Comparison of ENCODE assay signal across 1 cellular context in the genomic region with DNA sequence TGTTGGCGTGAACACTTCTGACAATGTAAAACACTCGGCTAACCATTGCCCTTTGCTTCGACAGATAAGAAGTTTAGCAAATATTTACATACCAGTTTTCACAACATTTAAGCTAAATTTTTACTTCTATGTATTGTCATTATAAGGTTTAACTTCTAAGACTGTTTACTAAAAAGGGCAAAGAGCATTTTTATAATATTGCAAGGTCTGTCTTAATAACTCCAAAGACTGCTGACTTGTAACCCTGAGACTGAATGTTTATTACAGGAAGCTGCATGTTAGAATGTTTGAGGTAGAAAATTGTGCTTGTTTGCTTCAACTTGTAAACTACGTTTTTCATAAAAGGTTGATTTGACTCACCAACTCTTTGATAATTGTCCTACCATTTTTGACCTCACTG.
A peak's percentile ranks its signal among the peaks of the same experiment; 100 is the strongest.
TF ChIP-seq lines count a peak whose summit lies in the region.

No MANE protein-coding gene starts in this region.

TF ChIP-seq in HepG2, 621 proteins besides CTCF, POLR2A, EP300 and RAD21 (continued from another document and continues in another):
- TF ChIP-seq, protein P1, sequence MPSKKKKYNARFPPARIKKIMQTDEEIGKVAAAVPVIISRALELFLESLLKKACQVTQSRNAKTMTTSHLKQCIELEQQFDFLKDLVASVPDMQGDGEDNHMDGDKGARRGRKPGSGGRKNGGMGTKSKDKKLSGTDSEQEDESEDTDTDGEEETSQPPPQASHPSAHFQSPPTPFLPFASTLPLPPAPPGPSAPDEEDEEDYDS (CRISPR knock-in tag; IDR thresholded peaks at IDR 0.05): no peak
- TF ChIP-seq CENPX (CRISPR knock-in tag; IDR thresholded peaks at IDR 0.05) (no peak), MIER3 (CRISPR knock-in tag; IDR thresholded peaks at IDR 0.05; ENCODE audit: borderline replicate concordance) (no peak), STAG1 (CRISPR knock-in tag; IDR thresholded peaks at IDR 0.05) (no peak), ZNF24 (IDR thresholded peaks at IDR 0.05) (no peak), SRSF9 (IDR thresholded peaks at IDR 0.05; ENCODE audit: borderline replicate concordance, insufficient read depth, low read depth, low read length, poor library complexity, severe bottlenecking) (no peak), SIN3A (IDR thresholded peaks at IDR 0.05; ENCODE audit: borderline replicate concordance, low read depth, low read length) (no peak), ZNF101 (CRISPR knock-in tag; IDR thresholded peaks at IDR 0.05; ENCODE audit: borderline replicate concordance, low read depth) (no peak), KMT2A (CRISPR knock-in tag; IDR thresholded peaks at IDR 0.05) (no peak), ZNF883 (CRISPR knock-in tag; IDR thresholded peaks at IDR 0.05; ENCODE audit: not compliant biosample characterization) (no peak), HNRNPUL1 (IDR thresholded peaks at IDR 0.05; ENCODE audit: low read depth, low read length) (no peak), HOXA3 (CRISPR knock-in tag; IDR thresholded peaks at IDR 0.05) (no peak), RFXANK (CRISPR knock-in tag; IDR thresholded peaks at IDR 0.05) (no peak), ZNF672 (CRISPR knock-in tag; IDR thresholded peaks at IDR 0.05) (no peak), ZNF260 (CRISPR knock-in tag; IDR thresholded peaks at IDR 0.05; ENCODE audit: borderline replicate concordance, low read depth) (no peak), ETV5 (CRISPR knock-in tag; IDR thresholded peaks at IDR 0.05; ENCODE audit: borderline replicate concordance) (no peak; the same call in 1 of the 2 replicates), RAD51 (IDR thresholded peaks at IDR 0.05; ENCODE audit: borderline replicate concordance) (no peak), GABPA (IDR thresholded peaks at IDR 0.05; ENCODE audit: low read depth, low read length) (no peak), GABPA (CRISPR knock-in tag; IDR thresholded peaks at IDR 0.05; ENCODE audit: low read depth) (peak; percentile 21; the same call in 1 of the 2 replicates), KDM3A (CRISPR knock-in tag; IDR thresholded peaks at IDR 0.05; ENCODE audit: low read depth) (no peak), JARID2 (CRISPR knock-in tag; IDR thresholded peaks at IDR 0.05; ENCODE audit: insufficient replicate concordance) (no peak), NKX3-1 (CRISPR knock-in tag; IDR thresholded peaks at IDR 0.05) (no peak), HMG20A (CRISPR knock-in tag; IDR thresholded peaks at IDR 0.05; ENCODE audit: borderline replicate concordance) (peak; percentile 87; the same call in 1 of the 2 replicates), PLRG1 (conservative IDR thresholded peaks at IDR 0.05) (no peak), SOX5 (CRISPR knock-in tag; IDR thresholded peaks at IDR 0.05; ENCODE audit: borderline replicate concordance) (peak; percentile 87; the same call in 1 of the 2 replicates), GZF1 (CRISPR knock-in tag; IDR thresholded peaks at IDR 0.05) (no peak), CHD4 (IDR thresholded peaks at IDR 0.05; ENCODE audit: borderline replicate concordance, low read length) (no peak), REXO4 (CRISPR knock-in tag; IDR thresholded peaks at IDR 0.05; ENCODE audit: borderline replicate concordance) (no peak), SP4 (CRISPR knock-in tag; IDR thresholded peaks at IDR 0.05) (no peak), ZNF282 (IDR thresholded peaks at IDR 0.05; ENCODE audit: partially characterized antibody) (no peak), ZNF660 (CRISPR knock-in tag; IDR thresholded peaks at IDR 0.05; ENCODE audit: borderline replicate concordance, low read depth) (no peak), HIVEP1 (CRISPR knock-in tag; IDR thresholded peaks at IDR 0.05) (no peak), ZSCAN25 (CRISPR knock-in tag; IDR thresholded peaks at IDR 0.05) (no peak), KLF15 (CRISPR knock-in tag; IDR thresholded peaks at IDR 0.05; ENCODE audit: borderline replicate concordance) (no peak), CHD2 (IDR thresholded peaks at IDR 0.05; ENCODE audit: low read depth, low read length) (no peak), ERF (CRISPR knock-in tag; IDR thresholded peaks at IDR 0.05) (no peak), SNAPC2 (CRISPR knock-in tag; IDR thresholded peaks at IDR 0.05) (no peak), ATM (IDR thresholded peaks at IDR 0.05; ENCODE audit: borderline replicate concordance) (no peak), NR2C2 (CRISPR knock-in tag; IDR thresholded peaks at IDR 0.05; ENCODE audit: borderline replicate concordance) (no peak), ZNF564 (CRISPR knock-in tag; IDR thresholded peaks at IDR 0.05) (no peak), ZNF670 (CRISPR knock-in tag; IDR thresholded peaks at IDR 0.05; ENCODE audit: borderline replicate concordance) (no peak), ZNF530 (CRISPR knock-in tag; IDR thresholded peaks at IDR 0.05; ENCODE audit: low read depth) (no peak), HNF4G (IDR thresholded peaks at IDR 0.05; ENCODE audit: borderline replicate concordance, low read depth, low read length) (peak; percentile 59), HNF4G (CRISPR knock-in tag; IDR thresholded peaks at IDR 0.05; ENCODE audit: borderline replicate concordance, low read depth) (no peak), ZBTB38 (CRISPR knock-in tag; IDR thresholded peaks at IDR 0.05) (no peak), NBN (conservative IDR thresholded peaks at IDR 0.05) (no peak), PHF20 (CRISPR knock-in tag; IDR thresholded peaks at IDR 0.05) (no peak), ZNF557 (CRISPR knock-in tag; IDR thresholded peaks at IDR 0.05) (no peak), ZNF3 (CRISPR knock-in tag; IDR thresholded peaks at IDR 0.05) (no peak), SP1 (IDR thresholded peaks at IDR 0.05) (no peak), SP1 (CRISPR knock-in tag; IDR thresholded peaks at IDR 0.05) (no peak)
- TF ChIP-seq, protein P2, sequence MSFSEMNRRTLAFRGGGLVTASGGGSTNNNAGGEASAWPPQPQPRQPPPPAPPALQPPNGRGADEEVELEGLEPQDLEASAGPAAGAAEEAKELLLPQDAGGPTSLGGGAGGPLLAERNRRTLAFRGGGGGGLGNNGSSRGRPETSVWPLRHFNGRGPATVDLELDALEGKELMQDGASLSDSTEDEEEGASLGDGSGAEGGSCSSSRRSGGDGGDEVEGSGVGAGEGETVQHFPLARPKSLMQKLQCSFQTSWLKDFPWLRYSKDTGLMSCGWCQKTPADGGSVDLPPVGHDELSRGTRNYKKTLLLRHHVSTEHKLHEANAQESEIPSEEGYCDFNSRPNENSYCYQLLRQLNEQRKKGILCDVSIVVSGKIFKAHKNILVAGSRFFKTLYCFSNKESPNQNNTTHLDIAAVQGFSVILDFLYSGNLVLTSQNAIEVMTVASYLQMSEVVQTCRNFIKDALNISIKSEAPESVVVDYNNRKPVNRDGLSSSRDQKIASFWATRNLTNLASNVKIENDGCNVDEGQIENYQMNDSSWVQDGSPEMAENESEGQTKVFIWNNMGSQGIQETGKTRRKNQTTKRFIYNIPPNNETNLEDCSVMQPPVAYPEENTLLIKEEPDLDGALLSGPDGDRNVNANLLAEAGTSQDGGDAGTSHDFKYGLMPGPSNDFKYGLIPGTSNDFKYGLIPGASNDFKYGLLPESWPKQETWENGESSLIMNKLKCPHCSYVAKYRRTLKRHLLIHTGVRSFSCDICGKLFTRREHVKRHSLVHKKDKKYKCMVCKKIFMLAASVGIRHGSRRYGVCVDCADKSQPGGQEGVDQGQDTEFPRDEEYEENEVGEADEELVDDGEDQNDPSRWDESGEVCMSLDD (CRISPR knock-in tag; IDR thresholded peaks at IDR 0.05; ENCODE audit: borderline replicate concordance): no peak
- TF ChIP-seq, protein P3, sequence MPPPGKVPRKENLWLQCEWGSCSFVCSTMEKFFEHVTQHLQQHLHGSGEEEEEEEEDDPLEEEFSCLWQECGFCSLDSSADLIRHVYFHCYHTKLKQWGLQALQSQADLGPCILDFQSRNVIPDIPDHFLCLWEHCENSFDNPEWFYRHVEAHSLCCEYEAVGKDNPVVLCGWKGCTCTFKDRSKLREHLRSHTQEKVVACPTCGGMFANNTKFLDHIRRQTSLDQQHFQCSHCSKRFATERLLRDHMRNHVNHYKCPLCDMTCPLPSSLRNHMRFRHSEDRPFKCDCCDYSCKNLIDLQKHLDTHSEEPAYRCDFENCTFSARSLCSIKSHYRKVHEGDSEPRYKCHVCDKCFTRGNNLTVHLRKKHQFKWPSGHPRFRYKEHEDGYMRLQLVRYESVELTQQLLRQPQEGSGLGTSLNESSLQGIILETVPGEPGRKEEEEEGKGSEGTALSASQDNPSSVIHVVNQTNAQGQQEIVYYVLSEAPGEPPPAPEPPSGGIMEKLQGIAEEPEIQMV (CRISPR knock-in tag; IDR thresholded peaks at IDR 0.05; ENCODE audit: low read depth): no peak
- TF ChIP-seq, protein P4, sequence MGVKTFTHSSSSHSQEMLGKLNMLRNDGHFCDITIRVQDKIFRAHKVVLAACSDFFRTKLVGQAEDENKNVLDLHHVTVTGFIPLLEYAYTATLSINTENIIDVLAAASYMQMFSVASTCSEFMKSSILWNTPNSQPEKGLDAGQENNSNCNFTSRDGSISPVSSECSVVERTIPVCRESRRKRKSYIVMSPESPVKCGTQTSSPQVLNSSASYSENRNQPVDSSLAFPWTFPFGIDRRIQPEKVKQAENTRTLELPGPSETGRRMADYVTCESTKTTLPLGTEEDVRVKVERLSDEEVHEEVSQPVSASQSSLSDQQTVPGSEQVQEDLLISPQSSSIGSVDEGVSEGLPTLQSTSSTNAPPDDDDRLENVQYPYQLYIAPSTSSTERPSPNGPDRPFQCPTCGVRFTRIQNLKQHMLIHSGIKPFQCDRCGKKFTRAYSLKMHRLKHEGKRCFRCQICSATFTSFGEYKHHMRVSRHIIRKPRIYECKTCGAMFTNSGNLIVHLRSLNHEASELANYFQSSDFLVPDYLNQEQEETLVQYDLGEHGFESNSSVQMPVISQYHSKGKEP (CRISPR knock-in tag; IDR thresholded peaks at IDR 0.05): no peak
- TF ChIP-seq, protein P5, sequence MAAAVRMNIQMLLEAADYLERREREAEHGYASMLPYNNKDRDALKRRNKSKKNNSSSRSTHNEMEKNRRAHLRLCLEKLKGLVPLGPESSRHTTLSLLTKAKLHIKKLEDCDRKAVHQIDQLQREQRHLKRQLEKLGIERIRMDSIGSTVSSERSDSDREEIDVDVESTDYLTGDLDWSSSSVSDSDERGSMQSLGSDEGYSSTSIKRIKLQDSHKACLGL (CRISPR knock-in tag; IDR thresholded peaks at IDR 0.05): no peak
- TF ChIP-seq, protein P6, sequence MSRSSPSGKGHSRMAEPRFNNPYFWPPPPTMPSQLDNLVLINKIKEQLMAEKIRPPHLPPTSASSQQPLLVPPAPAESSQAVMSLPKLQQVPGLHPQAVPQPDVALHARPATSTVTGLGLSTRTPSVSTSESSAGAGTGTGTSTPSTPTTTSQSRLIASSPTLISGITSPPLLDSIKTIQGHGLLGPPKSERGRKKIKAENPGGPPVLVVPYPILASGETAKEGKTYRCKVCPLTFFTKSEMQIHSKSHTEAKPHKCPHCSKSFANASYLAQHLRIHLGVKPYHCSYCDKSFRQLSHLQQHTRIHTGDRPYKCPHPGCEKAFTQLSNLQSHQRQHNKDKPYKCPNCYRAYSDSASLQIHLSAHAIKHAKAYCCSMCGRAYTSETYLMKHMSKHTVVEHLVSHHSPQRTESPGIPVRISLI (CRISPR knock-in tag; IDR thresholded peaks at IDR 0.05; ENCODE audit: borderline replicate concordance): no peak
- TF ChIP-seq, protein P7, sequence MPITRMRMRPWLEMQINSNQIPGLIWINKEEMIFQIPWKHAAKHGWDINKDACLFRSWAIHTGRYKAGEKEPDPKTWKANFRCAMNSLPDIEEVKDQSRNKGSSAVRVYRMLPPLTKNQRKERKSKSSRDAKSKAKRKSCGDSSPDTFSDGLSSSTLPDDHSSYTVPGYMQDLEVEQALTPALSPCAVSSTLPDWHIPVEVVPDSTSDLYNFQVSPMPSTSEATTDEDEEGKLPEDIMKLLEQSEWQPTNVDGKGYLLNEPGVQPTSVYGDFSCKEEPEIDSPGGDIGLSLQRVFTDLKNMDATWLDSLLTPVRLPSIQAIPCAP (CRISPR knock-in tag; IDR thresholded peaks at IDR 0.05; ENCODE audit: low read depth): no peak
- TF ChIP-seq, protein P8, sequence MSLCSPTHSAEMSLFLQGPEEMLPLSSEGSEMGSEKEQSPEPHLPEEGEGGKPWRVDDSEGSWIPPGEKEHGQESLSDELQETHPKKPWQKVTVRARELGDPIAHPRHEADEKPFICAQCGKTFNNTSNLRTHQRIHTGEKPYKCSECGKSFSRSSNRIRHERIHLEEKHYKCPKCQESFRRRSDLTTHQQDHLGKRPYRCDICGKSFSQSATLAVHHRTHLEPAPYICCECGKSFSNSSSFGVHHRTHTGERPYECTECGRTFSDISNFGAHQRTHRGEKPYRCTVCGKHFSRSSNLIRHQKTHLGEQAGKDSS (CRISPR knock-in tag; IDR thresholded peaks at IDR 0.05; ENCODE audit: borderline replicate concordance, low read depth): no peak
- TF ChIP-seq, protein P9, sequence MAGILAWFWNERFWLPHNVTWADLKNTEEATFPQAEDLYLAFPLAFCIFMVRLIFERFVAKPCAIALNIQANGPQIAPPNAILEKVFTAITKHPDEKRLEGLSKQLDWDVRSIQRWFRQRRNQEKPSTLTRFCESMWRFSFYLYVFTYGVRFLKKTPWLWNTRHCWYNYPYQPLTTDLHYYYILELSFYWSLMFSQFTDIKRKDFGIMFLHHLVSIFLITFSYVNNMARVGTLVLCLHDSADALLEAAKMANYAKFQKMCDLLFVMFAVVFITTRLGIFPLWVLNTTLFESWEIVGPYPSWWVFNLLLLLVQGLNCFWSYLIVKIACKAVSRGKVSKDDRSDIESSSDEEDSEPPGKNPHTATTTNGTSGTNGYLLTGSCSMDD (CRISPR knock-in tag; IDR thresholded peaks at IDR 0.05): no peak
- TF ChIP-seq, protein P10, sequence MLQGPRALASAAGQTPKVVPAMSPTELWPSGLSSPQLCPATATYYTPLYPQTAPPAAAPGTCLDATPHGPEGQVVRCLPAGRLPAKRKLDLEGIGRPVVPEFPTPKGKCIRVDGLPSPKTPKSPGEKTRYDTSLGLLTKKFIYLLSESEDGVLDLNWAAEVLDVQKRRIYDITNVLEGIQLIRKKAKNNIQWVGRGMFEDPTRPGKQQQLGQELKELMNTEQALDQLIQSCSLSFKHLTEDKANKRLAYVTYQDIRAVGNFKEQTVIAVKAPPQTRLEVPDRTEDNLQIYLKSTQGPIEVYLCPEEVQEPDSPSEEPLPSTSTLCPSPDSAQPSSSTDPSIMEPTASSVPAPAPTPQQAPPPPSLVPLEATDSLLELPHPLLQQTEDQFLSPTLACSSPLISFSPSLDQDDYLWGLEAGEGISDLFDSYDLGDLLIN (CRISPR knock-in tag; IDR thresholded peaks at IDR 0.05; ENCODE audit: borderline replicate concordance): no peak
